ENCODE assay signal across 2 cellular contexts in the genomic region with DNA sequence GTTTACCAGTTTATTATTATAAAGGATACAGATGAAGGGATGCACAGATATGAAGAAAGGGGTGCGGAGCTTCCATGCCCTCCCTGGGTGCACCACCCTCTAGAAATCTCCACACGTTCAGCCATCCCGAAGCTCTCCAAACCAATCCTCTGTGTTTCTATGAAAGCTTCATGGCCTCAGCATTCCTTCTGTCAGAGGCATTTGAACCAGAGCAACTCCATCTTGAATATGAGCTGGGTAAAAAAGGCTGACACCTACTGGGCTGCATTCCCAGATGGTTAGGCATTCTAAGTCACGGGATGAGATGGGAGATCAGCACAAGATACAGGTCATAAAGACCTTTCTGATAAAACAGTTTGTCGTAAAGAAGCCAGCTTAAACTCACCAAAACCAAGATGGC.
A peak's percentile ranks its signal among the peaks of the same experiment; 100 is the strongest.
TF ChIP-seq lines count a peak whose summit lies in the region.

No MANE protein-coding gene starts in this region.

TF ChIP-seq in SK-N-SH treated with all-trans-retinoic acid at 6 μM for 48 hours, 23 proteins besides CTCF, POLR2A, EP300 and RAD21 (continued from another document):
- TF ChIP-seq, protein P1, sequence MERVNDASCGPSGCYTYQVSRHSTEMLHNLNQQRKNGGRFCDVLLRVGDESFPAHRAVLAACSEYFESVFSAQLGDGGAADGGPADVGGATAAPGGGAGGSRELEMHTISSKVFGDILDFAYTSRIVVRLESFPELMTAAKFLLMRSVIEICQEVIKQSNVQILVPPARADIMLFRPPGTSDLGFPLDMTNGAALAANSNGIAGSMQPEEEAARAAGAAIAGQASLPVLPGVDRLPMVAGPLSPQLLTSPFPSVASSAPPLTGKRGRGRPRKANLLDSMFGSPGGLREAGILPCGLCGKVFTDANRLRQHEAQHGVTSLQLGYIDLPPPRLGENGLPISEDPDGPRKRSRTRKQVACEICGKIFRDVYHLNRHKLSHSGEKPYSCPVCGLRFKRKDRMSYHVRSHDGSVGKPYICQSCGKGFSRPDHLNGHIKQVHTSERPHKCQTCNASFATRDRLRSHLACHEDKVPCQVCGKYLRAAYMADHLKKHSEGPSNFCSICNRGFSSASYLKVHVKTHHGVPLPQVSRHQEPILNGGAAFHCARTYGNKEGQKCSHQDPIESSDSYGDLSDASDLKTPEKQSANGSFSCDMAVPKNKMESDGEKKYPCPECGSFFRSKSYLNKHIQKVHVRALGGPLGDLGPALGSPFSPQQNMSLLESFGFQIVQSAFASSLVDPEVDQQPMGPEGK (CRISPR knock-in tag; IDR thresholded peaks at IDR 0.05; ENCODE audit: borderline replicate concordance): no peak
- 0 out of 2 replicates have a peak, but pooled peaks have one; percentile 55 for TF ChIP-seq OSR1 (CRISPR knock-in tag; IDR thresholded peaks at IDR 0.05)
- TF ChIP-seq BACH2 (CRISPR knock-in tag; IDR thresholded peaks at IDR 0.05; ENCODE audit: borderline replicate concordance): no peak
- no peak for TF ChIP-seq ARNTL (CRISPR knock-in tag; IDR thresholded peaks at IDR 0.05; ENCODE audit: borderline replicate concordance, low read depth)
- TF ChIP-seq CSDC2 (CRISPR knock-in tag; IDR thresholded peaks at IDR 0.05): 0 out of 2 replicates have a peak, but pooled peaks have one; percentile 38

TF ChIP-seq in SK-N-SH, 30 proteins besides CTCF, POLR2A, EP300 and RAD21:
- TF ChIP-seq, protein P2, sequence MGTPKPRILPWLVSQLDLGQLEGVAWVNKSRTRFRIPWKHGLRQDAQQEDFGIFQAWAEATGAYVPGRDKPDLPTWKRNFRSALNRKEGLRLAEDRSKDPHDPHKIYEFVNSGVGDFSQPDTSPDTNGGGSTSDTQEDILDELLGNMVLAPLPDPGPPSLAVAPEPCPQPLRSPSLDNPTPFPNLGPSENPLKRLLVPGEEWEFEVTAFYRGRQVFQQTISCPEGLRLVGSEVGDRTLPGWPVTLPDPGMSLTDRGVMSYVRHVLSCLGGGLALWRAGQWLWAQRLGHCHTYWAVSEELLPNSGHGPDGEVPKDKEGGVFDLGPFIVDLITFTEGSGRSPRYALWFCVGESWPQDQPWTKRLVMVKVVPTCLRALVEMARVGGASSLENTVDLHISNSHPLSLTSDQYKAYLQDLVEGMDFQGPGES (IDR thresholded peaks at IDR 0.05; ENCODE audit: low read depth, low read length): no peak
